In genomic region chr6:149079911-149080501, GRCh38 we compare ENCODE assay signal across 9 cellular contexts.
DNase-seq lines count a peak whose midpoint lies in the region; ATAC-seq and TF ChIP-seq lines count a peak whose summit lies in the region.
"Had no signal": no experiment of that assay in that cellular context is flagged by ENCODE, and none has a peak within 500 bp of the region (broad histone marks: within the 10 kb centered on the region; RNA-seq: fewer than 3 reads in every experiment).

No MANE protein-coding gene starts in this region.

- CTCF ChIA-PET in AG04450 (lab: Charles Lee) = interaction anchor here (0.7 to 2.0 kb wide), 6 partner anchors 48 to 354 kb away, joined by 3 to 29 read pairs (median 6); no protein-coding TSS in a partner anchor

- no peaks in the 10 kb centered on the region for H3K27me3 ChIP-seq in AG04450 (ENCODE audit: control insufficient read depth, insufficient read depth, low read length)
- H3K27me3 ChIP-seq in muscle layer of colon (ENCODE audit: control insufficient read depth in 1 of 2, insufficient read depth in 2 of 2, low read length in 2 of 2) = no peaks in the 10 kb centered on the region

- POLR2A ChIA-PET in AG04450 (lab: Yijun Ruan, JAX) = interaction anchor here (1.9 kb wide), 1 partner anchor 48 kb away, joined by 12 read pairs; no protein-coding TSS in a partner anchor

- H3K9me3 ChIP-seq in AG04450 (ENCODE audit: control insufficient read depth, insufficient read depth, low read length) (no peaks in the 10 kb centered on the region), muscle layer of colon (ENCODE audit: low read length) (no peaks in the 10 kb centered on the region)

- H3K36me3 ChIP-seq in muscle layer of colon (ENCODE audit: insufficient read depth, low read length) = peaks cover 5% of the 10 kb centered on the region

- H3K4me3 ChIP-seq in AG04450 (ENCODE audit: low read depth, low read length) = no peak overlapping the region
- no peak overlapping the region for H3K4me3 ChIP-seq in coronary artery
- H3K4me3 ChIP-seq in muscle layer of colon (ENCODE audit: low read depth in 1 of 2, low read length in 2 of 2) = no peak overlapping the region

- H3K27ac ChIP-seq in AG04450 (ENCODE audit: low read depth, low read length) (peak overlapping the region; percentile 82), coronary artery (peak overlapping the region; percentile 42 to 74), muscle layer of colon (ENCODE audit: low read depth, low read length) (peak overlapping the region; percentile 62)

- peaks cover 35% of the 10 kb centered on the region for H3K4me1 ChIP-seq in muscle layer of colon (ENCODE audit: insufficient read depth, low read length)

- ATAC-seq in GM21786 (IDR thresholded peaks at IDR 0.05; ENCODE audit: unreplicated experiment) (no peak), HG03354 (IDR thresholded peaks at IDR 0.05; ENCODE audit: poor library complexity, severe bottlenecking, unreplicated experiment) (no peak), HG02798 (IDR thresholded peaks at IDR 0.05; ENCODE audit: poor library complexity, unreplicated experiment) (no peak)

- DNase-seq in AG04450 (ENCODE audit: low read depth, low spot score) (no peak), LHCN-M2 (ENCODE audit: low read depth) (peak; percentile 58), coronary artery (ENCODE audit: low spot score) (peak; percentile 78), foreskin melanocyte (no peak)
- DNase-seq: endodermal cell had no signal

- no peak for TF ChIP-seq CTCF in AG04450 (IDR thresholded peaks at IDR 0.05; ENCODE audit: low read depth, low read length)
- TF ChIP-seq CTCF in coronary artery (IDR thresholded peaks at IDR 0.05) = no peak

- H3K9ac ChIP-seq in muscle layer of colon (ENCODE audit: low read length) = no peak overlapping the region

Comparison
In these comparisons a context has a peak if more than half of its experiments do, and no peak if none do; other contexts are left out.
1. DNase-seq: peak in LHCN-M2 (single experiment) and coronary artery (single experiment); none in AG04450 (single experiment) and foreskin melanocyte (single experiment).
2. Peak in every context shown above with its lines, with median percentiles within 50 percentile points of each other: H3K27ac ChIP-seq.